Comparison of ENCODE assay signal across 16 cellular contexts in genomic region chr16:19127205-19127604, GRCh38. TPM values are rescaled to one million over a fixed set of nuclear protein-coding genes. Genes with fewer than 3 reads are reported as not detected.
DNase-seq lines count a peak whose midpoint lies in the region; ATAC-seq, FAIRE-seq and TF ChIP-seq lines count a peak whose summit lies in the region.
"Had no signal": no experiment of that assay in that cellular context is flagged by ENCODE, and none has a peak within 500 bp of the region (broad histone marks: within the 10 kb centered on the region; RNA-seq: fewer than 3 reads in every experiment).

No MANE protein-coding gene starts in this region.

- H3K9me3 ChIP-seq in K562 (replicated peaks; ENCODE audit: control insufficient read depth, insufficient read depth, low read depth, low read length) (0 out of 2 replicates have a peak, but pooled peaks cover 3% of the 10 kb centered on the region), breast epithelium (no peaks in the 10 kb centered on the region)

- H3K79me2 ChIP-seq in K562 (ENCODE audit: control insufficient read depth, insufficient read depth, low read length), result no peaks in the 10 kb centered on the region

- no peak overlapping the region; the same call in 1 of the 2 replicates for H3K4me2 ChIP-seq in K562 (ENCODE audit: insufficient read depth, low read length)

- H3K27me3 ChIP-seq in K562 (ENCODE audit: control insufficient read depth in 2 of 2, insufficient read depth in 2 of 2, low read length in 2 of 2) (no peaks in the 10 kb centered on the region), breast epithelium (no peaks in the 10 kb centered on the region)
- H3K27me3 ChIP-seq: spleen had no signal

- POLR2A ChIA-PET in K562 (lab: Yijun Ruan, JAX), result interaction anchor here (0.7 to 1.0 kb wide), 2 partner anchors 11 to 16 kb away, joined by 3 read pairs; no protein-coding TSS in a partner anchor

- H3K36me3 Mint-ChIP-seq in activated CD4-positive, alpha-beta T cell treated with anti-CD3 and anti-CD28 coated beads, Interleukin-2, amount 10 ng/mL, durations not matched to agents 24 days and 14 days (ENCODE audit: low read depth), result peaks cover 32% of the 10 kb centered on the region

- DNase-seq in activated CD4-positive, alpha-beta T cell treated with anti-CD3 and anti-CD28 coated beads, Interleukin-2, amount 10 ng/mL, durations not matched to agents 24 days and 14 days, result peak; percentile 62
- DNase-seq in activated CD4-positive, alpha-beta T cell treated with anti-CD3 and anti-CD28 coated beads, Interleukin-2, amount 50 U/mL, for 4 hours, result no peak
- DNase-seq in K562 (ENCODE audit: extremely low read depth in 1 of 4, low spot score in 3 of 4), result no peak
- DNase-seq in middle frontal gyrus (ENCODE audit: extremely low spot score, low spot score), result no peak
- DNase-seq in NCI-H1048 (lab: John Stamatoyannopoulos, UW), result no peak
- DNase-seq in breast epithelium (ENCODE audit: low spot score in 2 of 2), result no peak
- DNase-seq: 8988T, mesendoderm, spleen, trophoblast cell had no signal

- no peak for TF ChIP-seq POLR2A in K562 (conservative IDR thresholded peaks at IDR 0.05)
- no peak for TF ChIP-seq POLR2A in breast epithelium (IDR thresholded peaks at IDR 0.05)

- H4K20me1 ChIP-seq in K562 (replicated peaks; ENCODE audit: control insufficient read depth, insufficient read depth, low read length), result no peaks in the 10 kb centered on the region

- peak overlapping the region; percentile 84 for H3K27ac Mint-ChIP-seq in activated CD4-positive, alpha-beta T cell treated with anti-CD3 and anti-CD28 coated beads, Interleukin-2, amount 10 ng/mL, durations not matched to agents 24 days and 14 days

- H3K9ac ChIP-seq in K562 (ENCODE audit: insufficient read depth in 1 of 2, low read depth in 2 of 2, low read length in 2 of 2), result no peak overlapping the region

- intact Hi-C loops in activated CD4-positive, alpha-beta T cell treated with anti-CD3 and anti-CD28 coated beads, Interleukin-2, amount 10 ng/mL, durations not matched to agents 24 days and 14 days (cut with micrococcal nuclease), result loop anchor here (1.0 kb wide), 1 partner anchor 8 kb away; no protein-coding TSS in a partner anchor
- intact Hi-C loops in K562 (cut with micrococcal nuclease), result no loop called here
- intact Hi-C loops in breast epithelium (cut with DNase I; ENCODE audit: low total_unique reads), result no loop called here

- H3K9me1 ChIP-seq in K562 (ENCODE audit: control insufficient read depth, insufficient read depth, low read length), result no peaks in the 10 kb centered on the region

- no peak for FAIRE-seq in K562 (lab: Jason Lieb, UNC)

- CTCF ChIA-PET in K562 (lab: Yijun Ruan, JAX; ENCODE audit: low intra/inter-chr PET ratio), result no interaction called here

- no peak overlapping the region for H2AFZ ChIP-seq in K562 (ENCODE audit: low read depth, low read length)

- H3K36me3 ChIP-seq in K562 (ENCODE audit: control insufficient read depth, insufficient read depth, low read length) (no peaks in the 10 kb centered on the region), breast epithelium (no peaks in the 10 kb centered on the region)
- H3K36me3 ChIP-seq: spleen had no signal

- peaks cover 5 to 18% of the 10 kb centered on the region in 2 experiments; a peak in 4 of 5 replicates for H3K4me1 ChIP-seq in K562 (replicated peaks in 1 of 2; ENCODE audit: control insufficient read depth in 2 of 2, insufficient read depth in 2 of 2, low read length in 2 of 2)
- H3K4me1 ChIP-seq in breast epithelium, result no peaks in the 10 kb centered on the region

- in situ Hi-C loops in K562 (cut with MboI), result no loop called here

- TF ChIP-seq EP300 in K562 (IDR thresholded peaks at IDR 0.05; ENCODE audit: low read length), result no peak

- TF ChIP-seq RAD21 in K562 (CRISPR knock-in tag; conservative IDR thresholded peaks at IDR 0.05 in 1 of 2, IDR thresholded peaks at IDR 0.05 in 1 of 2), result no peak

- WGBS in K562 (ENCODE audit: insufficient coverage, low coverage, missing lambda C conversion rate), result 4% methylated on average over 3 of the region's 3 CpGs

- ATAC-seq in GM21390 (IDR thresholded peaks at IDR 0.05; ENCODE audit: unreplicated experiment) (peak; percentile 27), HG03159 (IDR thresholded peaks at IDR 0.05; ENCODE audit: unreplicated experiment) (peak; percentile 26), K562 (no peak)
- ATAC-seq: HCT116, Panc1 had no signal

- no peaks in the 10 kb centered on the region for H3K27me3 Mint-ChIP-seq in activated CD4-positive, alpha-beta T cell treated with anti-CD3 and anti-CD28 coated beads, Interleukin-2, amount 10 ng/mL, durations not matched to agents 24 days and 14 days

- no TSS peak for BruUV-seq in K562 (replicated peaks; lab: Mats Ljungman, UMichigan)

- H3K9me3 Mint-ChIP-seq in activated CD4-positive, alpha-beta T cell treated with anti-CD3 and anti-CD28 coated beads, Interleukin-2, amount 10 ng/mL, durations not matched to agents 24 days and 14 days, result peaks cover 4% of the 10 kb centered on the region

- H3K4me3 ChIP-seq in K562 (no peak overlapping the region), breast epithelium (no peak overlapping the region)
- H3K4me3 ChIP-seq: spleen had no signal

- H3K27ac ChIP-seq in K562 (ENCODE audit: extremely low read depth, low read depth, low read length) (no peak overlapping the region), breast epithelium (no peak overlapping the region)

- TF ChIP-seq CTCF in K562 (IDR thresholded peaks at IDR 0.05 in 2 of 3, conservative IDR thresholded peaks at IDR 0.05 in 1 of 3; ENCODE audit: insufficient read depth in 2 of 3, low read depth in 1 of 3, low read length in 3 of 3) (no peak), breast epithelium (IDR thresholded peaks at IDR 0.05) (no peak)

- H3K4me1 Mint-ChIP-seq in activated CD4-positive, alpha-beta T cell treated with anti-CD3 and anti-CD28 coated beads, Interleukin-2, amount 10 ng/mL, durations not matched to agents 24 days and 14 days, result peaks cover 54% of the 10 kb centered on the region

- H3K4me3 Mint-ChIP-seq in activated CD4-positive, alpha-beta T cell treated with anti-CD3 and anti-CD28 coated beads, Interleukin-2, amount 10 ng/mL, durations not matched to agents 24 days and 14 days, result peak overlapping the region; percentile 51

RNA-seq across cellular contexts. Expression of gene ITPRIPL2, which starts 13.4 kb away (rescaled TPM):
- 57.6 and 58.4 TPM in 2 replicates for total RNA-seq in activated CD4-positive, alpha-beta T cell treated with anti-CD3 and anti-CD28 coated beads, Interleukin-2, amount 10 ng/mL, durations not matched to agents 24 days and 14 days
- 1.7 and 2.8 TPM in 2 replicates for total RNA-seq in K562 (2011; cell fraction: chromatin; rRNA removed; ENCODE audit: low replicate concordance)
- total RNA-seq in K562 (2011; cell fraction: nucleolus; rRNA removed), result 2.4 and 2.8 TPM in 2 replicates
- 2.9 and 4.4 TPM in 2 replicates for total RNA-seq in K562 (2011; cell fraction: nucleoplasm; rRNA removed)
- total RNA-seq in K562 (2014; rRNA removed) (0.64 and 1.4 TPM in 2 replicates), K562 (2014; rRNA removed; fragmentation: Illumina TruSeq; extraction: Trizol) (0.76 and 0.80 TPM in 2 replicates), K562 (2015; rRNA removed; fragmentation: Illumina TruSeq; extraction: Trizol) (0.58 and 0.75 TPM in 2 replicates), K562 (2021) (2.1 and 2.2 TPM in 2 replicates), breast epithelium (10 to 100 TPM; 36.1 to 66.6 (median 40.3) TPM)
- polyA plus RNA-seq in K562 (2011; rRNA removed) (0.65 and 0.77 TPM in 2 replicates), K562 (2014; fragmentation: Illumina TruSeq; extraction: Trizol) (0.48 and 0.54 TPM in 2 replicates), K562 (2014; fragmentation: Nextera tagmentation; extraction: Ambion mirVana) (under 1 TPM; 0.04 to 0.11 TPM), K562 (2014; rRNA removed) (0.45 and 1.3 TPM in 2 replicates)
- 0.65 and 1.1 TPM in 2 replicates for polyA plus RNA-seq in K562 (2011; cell fraction: cytosol; rRNA removed)
- 0.66 and 1.5 TPM in 2 replicates for polyA plus RNA-seq in K562 (2011; cell fraction: nucleus; rRNA removed)
- 0.74 and 1.3 TPM in 2 replicates for polyA plus RNA-seq in K562 (2012)
- polyA minus RNA-seq in K562 (2011; rRNA and poly(A)+ RNA removed), result 1.0 and 1.2 TPM in 2 replicates
- polyA minus RNA-seq in K562 (2011; cell fraction: cytosol; rRNA and poly(A)+ RNA removed), result 1.2 and 1.8 TPM in 2 replicates
- polyA minus RNA-seq in K562 (2011; cell fraction: nucleus; rRNA and poly(A)+ RNA removed), result 1.2 and 1.8 TPM in 2 replicates

RNA-seq across cellular contexts. Expression of gene SYT17, which starts 40.8 kb away (rescaled TPM):
- total RNA-seq in activated CD4-positive, alpha-beta T cell treated with anti-CD3 and anti-CD28 coated beads, Interleukin-2, amount 10 ng/mL, durations not matched to agents 24 days and 14 days, result 1.3 and 1.9 TPM in 2 replicates
- not detected in 2 replicates for total RNA-seq in K562 (2011; cell fraction: chromatin; rRNA removed; ENCODE audit: low replicate concordance)
- total RNA-seq in K562 (2011; cell fraction: nucleolus; rRNA removed), result not detected in 2 replicates
- not detected in 2 replicates for total RNA-seq in K562 (2011; cell fraction: nucleoplasm; rRNA removed)
- total RNA-seq in K562 (2014; rRNA removed), result not detected in 2 replicates
- not detected in 2 replicates for total RNA-seq in K562 (2014; rRNA removed; fragmentation: Illumina TruSeq; extraction: Trizol)
- not detected in 2 replicates for total RNA-seq in K562 (2015; rRNA removed; fragmentation: Illumina TruSeq; extraction: Trizol)
- total RNA-seq in K562 (2021), result not detected in 2 replicates
- not detected in 2 replicates for polyA plus RNA-seq in K562 (2011; rRNA removed)
- polyA plus RNA-seq in K562 (2011; cell fraction: cytosol; rRNA removed), result not detected in 2 replicates
- not detected in 2 replicates for polyA plus RNA-seq in K562 (2011; cell fraction: nucleus; rRNA removed)
- 0.11 TPM in 1 of 2 replicates, not detected in the other for polyA plus RNA-seq in K562 (2012)
- polyA plus RNA-seq in K562 (2014; fragmentation: Illumina TruSeq; extraction: Trizol), result not detected in 2 replicates
- not detected for polyA plus RNA-seq in K562 (2014; fragmentation: Nextera tagmentation; extraction: Ambion mirVana)
- not detected in 2 replicates for polyA plus RNA-seq in K562 (2014; rRNA removed)
- polyA minus RNA-seq in K562 (2011; rRNA and poly(A)+ RNA removed), result not detected in 2 replicates
- polyA minus RNA-seq in K562 (2011; cell fraction: cytosol; rRNA and poly(A)+ RNA removed), result not detected in 2 replicates
- polyA minus RNA-seq in K562 (2011; cell fraction: nucleus; rRNA and poly(A)+ RNA removed), result not detected in 2 replicates
- total RNA-seq in breast epithelium, result 10 to 100 TPM in 1 of 3 donors, 1 to 10 TPM in 2; 1.9 to 11.9 (median 5.2) TPM
- total RNA-seq: activated CD8-positive, alpha-beta memory T cell treated with anti-CD3 and anti-CD28 coated beads for 36 hours; T-helper 1 cell treated with Interleukin-12 subunit alpha and Interleukin-12 subunit beta and Interleukin-4 antibody, amounts not matched to agents 30 ng/mL and 1 ng/mL, for 36 hours had no signal

RNA-seq across cellular contexts. Expression of gene COQ7, which starts 59.8 kb away (rescaled TPM):
- total RNA-seq in activated CD4-positive, alpha-beta T cell treated with anti-CD3 and anti-CD28 coated beads, Interleukin-2, amount 10 ng/mL, durations not matched to agents 24 days and 14 days, result 21.6 and 22.0 TPM in 2 replicates
- 15.2 and 20.2 TPM in 2 replicates for total RNA-seq in K562 (2011; cell fraction: chromatin; rRNA removed; ENCODE audit: low replicate concordance)
- 14.1 and 16.3 TPM in 2 replicates for total RNA-seq in K562 (2011; cell fraction: nucleolus; rRNA removed)
- total RNA-seq in K562 (2011; cell fraction: nucleoplasm; rRNA removed), result 16.9 and 18.6 TPM in 2 replicates
- 22.1 and 23.3 TPM in 2 replicates for total RNA-seq in K562 (2014; rRNA removed)
- 11.2 and 13.0 TPM in 2 replicates for total RNA-seq in K562 (2014; rRNA removed; fragmentation: Illumina TruSeq; extraction: Trizol)
- total RNA-seq in K562 (2015; rRNA removed; fragmentation: Illumina TruSeq; extraction: Trizol), result 12.2 and 13.0 TPM in 2 replicates
- 22.5 and 23.4 TPM in 2 replicates for total RNA-seq in K562 (2021)
- 12.2 and 15.2 TPM in 2 replicates for polyA plus RNA-seq in K562 (2011; rRNA removed)
- 10.2 and 11.2 TPM in 2 replicates for polyA plus RNA-seq in K562 (2011; cell fraction: cytosol; rRNA removed)
- polyA plus RNA-seq in K562 (2011; cell fraction: nucleus; rRNA removed), result 5.8 and 6.8 TPM in 2 replicates
- 11.7 and 15.8 TPM in 2 replicates for polyA plus RNA-seq in K562 (2012)
- polyA plus RNA-seq in K562 (2014; fragmentation: Illumina TruSeq; extraction: Trizol), result 19.6 and 24.0 TPM in 2 replicates
- 1 to 10 TPM; 2.3 to 3.5 TPM for polyA plus RNA-seq in K562 (2014; fragmentation: Nextera tagmentation; extraction: Ambion mirVana)
- polyA plus RNA-seq in K562 (2014; rRNA removed), result 26.1 and 33.4 TPM in 2 replicates
- polyA minus RNA-seq in K562 (2011; rRNA and poly(A)+ RNA removed), result 18.8 and 21.9 TPM in 2 replicates
- polyA minus RNA-seq in K562 (2011; cell fraction: cytosol; rRNA and poly(A)+ RNA removed), result 3.1 and 9.2 TPM in 2 replicates
- polyA minus RNA-seq in K562 (2011; cell fraction: nucleus; rRNA and poly(A)+ RNA removed), result 7.8 and 10.3 TPM in 2 replicates
- 10 to 100 TPM; 13.8 to 20.2 (median 16.4) TPM for total RNA-seq in breast epithelium

Comparison
In these comparisons a context has a peak if more than half of its experiments do, and no peak if none do; other contexts are left out.
1. RNA of gene ITPRIPL2, which starts 13.4 kb away (total RNA-seq): 57.6 to 58.4 TPM in activated CD4-positive, alpha-beta T cell treated with anti-CD3 and anti-CD28 coated beads, Interleukin-2, amount 10 ng/mL, durations not matched to agents 24 days and 14 days and 36.1 to 66.6 TPM in breast epithelium; 0.58 to 4.4 TPM in K562; every median in the first group is over 4 times any median in the second.